1 cellular context compared by ENCODE assay signal in genomic region chr9:130990362-130991226, GRCh38.
TF ChIP-seq lines count a peak whose summit lies in the region.

No MANE protein-coding gene starts in this region.

TF ChIP-seq in HEK293, 187 proteins besides CTCF, POLR2A, EP300 and RAD21 (continued from another document):
- TF ChIP-seq ZNF704 (tag by site-specific recombination; IDR thresholded peaks at IDR 0.05) = no peak
